Comparison of ENCODE assay signal across 27 cellular contexts in genomic region chr6:41748542-41748941, GRCh38. TPM values are rescaled to one million over a fixed set of nuclear protein-coding genes. Genes with fewer than 3 reads are reported as not detected.
DNase-seq lines count a peak whose midpoint lies in the region; ATAC-seq and TF ChIP-seq lines count a peak whose summit lies in the region.
"Had no signal": no experiment of that assay in that cellular context is flagged by ENCODE, and none has a peak within 500 bp of the region (broad histone marks: within the 10 kb centered on the region; RNA-seq: fewer than 3 reads in every experiment).

No MANE protein-coding gene starts in this region.

- intact Hi-C loops in lower lobe of right lung (cut with DNase I): no loop called here
- intact Hi-C loops in mammary epithelial cell (cut with micrococcal nuclease): no loop called here

- no TSS peak for BruUV-seq in mammary epithelial cell (replicated peaks; lab: Mats Ljungman, UMichigan)

- TF ChIP-seq CTCF in lower lobe of right lung (IDR thresholded peaks at IDR 0.05) (no peak), upper lobe of left lung (IDR thresholded peaks at IDR 0.05) (no peak), mammary epithelial cell (conservative IDR thresholded peaks at IDR 0.05 in 1 of 2, IDR thresholded peaks at IDR 0.05 in 1 of 2; ENCODE audit: extremely low read depth in 1 of 2, insufficient read depth in 1 of 2, low read depth in 1 of 2, low read length in 2 of 2) (no peak)

- no peak for TF ChIP-seq POLR2A in upper lobe of left lung (IDR thresholded peaks at IDR 0.05)

- peak; percentile 36 for DNase-seq in NCI-H2029 (lab: John Stamatoyannopoulos, UW)
- no peak for DNase-seq in NCI-H2029 treated with DMSO at 0.1 percent for 48 hours (lab: John Stamatoyannopoulos, UW)
- DNase-seq in M059J (ENCODE audit: low read depth): peak; percentile 42
- no peak for DNase-seq in lower lobe of right lung
- peak in 1 of 2 donors; percentile 86 for DNase-seq in upper lobe of left lung
- no peak for DNase-seq in T-helper 1 cell
- DNase-seq in mammary epithelial cell: no peak
- DNase-seq in activated CD4-positive, alpha-beta T cell treated with anti-CD3 and anti-CD28 coated beads, Interleukin-2, amount 50 U/mL, for 4 hours: no peak
- DNase-seq: 8988T; C1 segment of cervical spinal cord; Calu3; CD8-positive, alpha-beta memory T cell; DMS153; HCEC 1CT; Karpas-422; NCI-H1694; NCI-H2107; NCI-H2227 treated with DMSO at 0.1 percent for 48 hours; NCI-H510A; NK-92 treated with Interleukin-12 subunit alpha and Interleukin-12 subunit beta, amount 100 ng/mL, for 24 hours; SIG-M5; SK-N-SH had no signal

- WGBS in upper lobe of left lung, 2 donors: 60 to 69% methylated on average over 1 to 3 of the region's 3 CpGs
- WGBS in mammary epithelial cell (ENCODE audit: low coverage, missing lambda C conversion rate): 15% methylated on average over 3 of the region's 3 CpGs

- H4K20me1 ChIP-seq in mammary epithelial cell (ENCODE audit: insufficient read depth, low read length): no peaks in the 10 kb centered on the region

- no peak overlapping the region for H3K9ac ChIP-seq in mammary epithelial cell (ENCODE audit: insufficient read depth, low read length)
- H3K9ac ChIP-seq: SK-N-SH had no signal

- dilution Hi-C loops in mammary epithelial cell (cut with HindIII; ENCODE audit: low sequenced_read_pairs): no loop called here

- ATAC-seq in lower lobe of right lung (peak; percentile 50 to 51), upper lobe of left lung (ENCODE audit: low FRiP score in 2 of 2) (peak in 1 of 2 donors; percentile 5)
- ATAC-seq: GM23338 had no signal

- H3K27me3 ChIP-seq in lower lobe of right lung (ENCODE audit: low read depth) (no peaks in the 10 kb centered on the region), upper lobe of left lung (no peaks in the 10 kb centered on the region), mammary epithelial cell (ENCODE audit: insufficient read depth, low read length) (no peaks in the 10 kb centered on the region)

- no peak overlapping the region for H3K4me2 ChIP-seq in mammary epithelial cell (ENCODE audit: insufficient read depth, low read depth, low read length)
- H3K4me2 ChIP-seq: GM23338, SK-N-SH had no signal

- H3K9me3 ChIP-seq in lower lobe of right lung (no peaks in the 10 kb centered on the region), upper lobe of left lung (no peaks in the 10 kb centered on the region), mammary epithelial cell (replicated peaks; ENCODE audit: insufficient read depth, low read length) (no peaks in the 10 kb centered on the region)
- H3K9me3 ChIP-seq: SK-N-SH had no signal

- H3K27ac ChIP-seq in lower lobe of right lung (peak overlapping the region; percentile 67), upper lobe of left lung (peak overlapping the region in 3 of 4 donors; percentile 30 to 74 (median 65)), mammary epithelial cell (ENCODE audit: insufficient read depth, low read depth, low read length) (no peak overlapping the region)
- H3K27ac ChIP-seq: RWPE1 had no signal

- H3K79me2 ChIP-seq in mammary epithelial cell (ENCODE audit: insufficient read depth, low read length): no peaks in the 10 kb centered on the region

- H3K4me3 ChIP-seq in lower lobe of right lung: no peak overlapping the region
- no peak overlapping the region for H3K4me3 ChIP-seq in upper lobe of left lung
- no peak overlapping the region for H3K4me3 ChIP-seq in mammary epithelial cell (replicated peaks in 1 of 3; ENCODE audit: insufficient read depth in 1 of 3, low read depth in 2 of 3, low read length in 3 of 3)
- H3K4me3 ChIP-seq: GM23338 had no signal

- in situ Hi-C loops in mammary epithelial cell (cut with MboI; ENCODE audit: low sequenced_read_pairs in 2 of 2): no loop called here

- no peak overlapping the region for H2AFZ ChIP-seq in mammary epithelial cell (ENCODE audit: low read depth, low read length)
- H2AFZ ChIP-seq: GM23338 had no signal

- peak in 1 of 4 donors; percentile 58 for TF ChIP-seq EP300 in upper lobe of left lung (IDR thresholded peaks at IDR 0.05)

- CTCF ChIA-PET in mammary epithelial cell (lab: Charles Lee; ENCODE audit: low non-redundant PET): no interaction called here

- H3K36me3 ChIP-seq in lower lobe of right lung (no peaks in the 10 kb centered on the region), upper lobe of left lung (no peaks in the 10 kb centered on the region), mammary epithelial cell (ENCODE audit: insufficient read depth, low read length) (no peaks in the 10 kb centered on the region)

- H3K4me1 ChIP-seq in lower lobe of right lung (peaks cover 13% of the 10 kb centered on the region), upper lobe of left lung (peaks cover 0 to 34% (median 2%) of the 10 kb centered on the region in 4 donors), mammary epithelial cell (ENCODE audit: insufficient read depth, low read length) (peaks cover 8% of the 10 kb centered on the region)

RNA-seq across cellular contexts. Expression of gene PGC, which starts 1.3 kb away (rescaled TPM):
- total RNA-seq in M059J (2014; rRNA removed; shearing (Covaris generic)): not detected in 2 replicates
- total RNA-seq in lower lobe of right lung: 947 TPM
- 1,000 to 10,000 TPM in 2 of 6 donors, 100 to 1,000 TPM in 4; 241 to 4,380 (median 659) TPM for total RNA-seq in upper lobe of left lung
- total RNA-seq in mammary epithelial cell: not detected
- polyA plus RNA-seq in mammary epithelial cell: not detected
- polyA minus RNA-seq in mammary epithelial cell: not detected
- total RNA-seq: Calu3; CD8-positive, alpha-beta memory T cell; Daoy; GM23338; MCF 10A had no signal
- polyA plus RNA-seq: CD8-positive, alpha-beta memory T cell; GM23338; IgD-negative memory B cell; SK-N-SH had no signal

RNA-seq across cellular contexts. Expression of gene TFEB, which starts 13.1 kb away (rescaled TPM):
- total RNA-seq in M059J (2014; rRNA removed; shearing (Covaris generic)): 6.1 and 7.2 TPM in 2 replicates
- total RNA-seq in lower lobe of right lung (36.5 TPM), upper lobe of left lung (10 to 100 TPM; 20.2 to 46.0 (median 27.3) TPM), mammary epithelial cell (10 to 100 TPM; 25.9 to 29.0 TPM)
- 10.9 TPM for polyA plus RNA-seq in mammary epithelial cell
- polyA minus RNA-seq in mammary epithelial cell: 10.8 TPM

RNA-seq across cellular contexts. Expression of gene FRS3, which starts 31.2 kb away (rescaled TPM):
- 0.34 and 2.4 TPM in 2 replicates for total RNA-seq in M059J (2014; rRNA removed; shearing (Covaris generic))
- total RNA-seq in lower lobe of right lung (5.9 TPM), upper lobe of left lung (10 to 100 TPM in 1 of 6 donors, 1 to 10 TPM in 5; 4.1 to 26.2 (median 6.8) TPM), mammary epithelial cell (1 to 10 TPM; 1.3 to 4.8 TPM)
- 2.2 TPM for polyA plus RNA-seq in mammary epithelial cell
- not detected for polyA minus RNA-seq in mammary epithelial cell

RNA-seq across cellular contexts. Expression of gene PRICKLE4, which starts 32.0 kb away (rescaled TPM):
- total RNA-seq in M059J (2014; rRNA removed; shearing (Covaris generic)): 0.12 and 0.30 TPM in 2 replicates
- total RNA-seq in lower lobe of right lung (12.1 TPM), upper lobe of left lung (100 to 1,000 TPM in 1 of 6 donors, 10 to 100 TPM in 4, 1 to 10 TPM in 1; 9.3 to 133 (median 14.6) TPM), mammary epithelial cell (1 to 10 TPM; 1.5 to 1.7 TPM)
- polyA plus RNA-seq in mammary epithelial cell: 0.25 TPM
- not detected for polyA minus RNA-seq in mammary epithelial cell
- total RNA-seq: CD8-positive, alpha-beta memory T cell; Daoy had no signal
- polyA plus RNA-seq: CD8-positive, alpha-beta memory T cell; IgD-negative memory B cell had no signal

RNA-seq across cellular contexts. Expression of gene TOMM6, which starts 39.0 kb away (rescaled TPM):
- total RNA-seq in M059J (2014; rRNA removed; shearing (Covaris generic)): 157 and 167 TPM in 2 replicates
- 134 TPM for total RNA-seq in lower lobe of right lung
- 100 to 1,000 TPM in 3 of 6 donors, 10 to 100 TPM in 2, 1 to 10 TPM in 1; 7.3 to 169 (median 96.9) TPM for total RNA-seq in upper lobe of left lung
- total RNA-seq in mammary epithelial cell: 100 to 1,000 TPM in 1 of 2 donors, 10 to 100 TPM in 1; 59.7 to 175 TPM
- 485 TPM for polyA plus RNA-seq in mammary epithelial cell
- polyA minus RNA-seq in mammary epithelial cell: 153 TPM

Comparison
In these comparisons a context has a peak if more than half of its experiments do, and no peak if none do; other contexts are left out.
1. DNase-seq: peak in NCI-H2029 (single experiment) and M059J (single experiment); none in NCI-H2029 treated with DMSO at 0.1 percent for 48 hours (single experiment), lower lobe of right lung (single experiment), T-helper 1 cell (0 of 5), mammary epithelial cell (single experiment) and activated CD4-positive, alpha-beta T cell treated with anti-CD3 and anti-CD28 coated beads, Interleukin-2, amount 50 U/mL, for 4 hours (0 of 2).
2. RNA of gene PGC, which starts 1.3 kb away (total RNA-seq): 947 TPM in lower lobe of right lung (single experiment) and 241 to 4,380 TPM in upper lobe of left lung; not detected in M059J and not detected in mammary epithelial cell; every median in the first group is over 100 times any median in the second.